Comparison of ENCODE assay signal across 25 cellular contexts in genomic region chr2:201784547-201784946, GRCh38.
"Had no signal": no experiment of that assay in that cellular context is flagged by ENCODE, and none has a peak within 500 bp of the region (broad histone marks: within the 10 kb centered on the region; RNA-seq: fewer than 3 reads in every experiment).

No MANE protein-coding gene starts in this region.

- DNase-seq: natural killer cell; occipital lobe; ovary; posterior cingulate gyrus; psoas muscle; right cardiac atrium; right lobe of liver; sigmoid colon; small intestine; stimulated activated CD4-positive, alpha-beta T cell treated with anti-CD3 and anti-CD28 coated beads, Interleukin-15, amount 100 ng/mL, for 24 hours; stimulated activated CD4-positive, alpha-beta T cell treated with anti-CD3 and anti-CD28 coated beads, Interleukin-2, amount 100 ng/mL, for 24 hours; stimulated activated CD4-positive, alpha-beta T cell treated with anti-CD3 and anti-CD28 coated beads, Interleukin-2, amount 100 ng/mL, for 48 hours; stimulated activated CD4-positive, alpha-beta T cell treated with anti-CD3 and anti-CD28 coated beads, Interleukin-4, amount 100 ng/mL, for 24 hours; stimulated activated CD8-positive, alpha-beta memory T cell treated with anti-CD3 and anti-CD28 coated beads, Interleukin-4, amount 100 ng/mL, for 48 hours; stimulated activated naive CD4-positive, alpha-beta T cell treated with Interleukin-2 at 50 U/mL for 16 hours; stomach; thyroid gland; trophoblast cell; upper lobe of left lung had no signal

- FAIRE-seq: small intestine, urothelium cell line had no signal

- H3K27ac ChIP-seq: neural progenitor cell, ovary, parathyroid adenoma, psoas muscle, right lobe of liver, sigmoid colon, stomach, thoracic aorta, thyroid gland, tibial nerve, upper lobe of left lung, vagina had no signal

- H3K27me3 ChIP-seq: neural progenitor cell, ovary, right lobe of liver, sigmoid colon, stomach, thyroid gland, tibial nerve, upper lobe of left lung, vagina had no signal

- H3K4me3 ChIP-seq: neural progenitor cell, ovary, psoas muscle, right lobe of liver, sigmoid colon, stomach, thoracic aorta, thyroid gland, tibial nerve, upper lobe of left lung, vagina had no signal
